ENCODE assay signal across 33 cellular contexts in the genomic region with DNA sequence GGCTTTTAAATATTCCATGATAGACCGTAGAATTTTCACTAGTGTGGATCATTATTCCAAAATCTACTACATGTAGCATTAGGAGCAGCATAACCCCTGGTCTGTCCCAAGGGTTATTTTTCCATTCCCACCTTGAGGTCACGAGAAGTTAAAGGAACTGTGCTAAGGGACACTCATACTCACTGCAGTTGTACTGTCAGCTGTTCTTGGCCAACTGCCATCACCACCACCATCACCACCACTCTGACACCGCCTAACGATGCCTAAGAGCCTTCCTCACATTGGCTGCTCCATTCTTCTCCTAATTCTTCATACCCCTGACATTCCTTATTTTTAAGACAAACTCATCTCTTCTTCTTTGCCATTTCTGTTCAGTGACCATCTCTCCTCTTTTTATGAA. TPM values are rescaled to one million over a fixed set of nuclear protein-coding genes. Genes with fewer than 3 reads are reported as not detected.
"Had no signal": no experiment of that assay in that cellular context is flagged by ENCODE, and none has a peak within 500 bp of the region (broad histone marks: within the 10 kb centered on the region; RNA-seq: fewer than 3 reads in every experiment).

No MANE protein-coding gene starts in this region.

- H3K36me3 Mint-ChIP-seq: type B pancreatic cell had no signal

- DNase-seq: activated CD4-positive, alpha-beta memory T cell treated with anti-CD3 and anti-CD28 coated beads, Interleukin-2, amount 10 ng/mL, durations not matched to agents 7 days and 5 days; activated CD4-positive, alpha-beta T cell treated with anti-CD3 and anti-CD28 coated beads for 1 hour; activated CD4-positive, alpha-beta T cell treated with anti-CD3 and anti-CD28 coated beads, Interleukin-2, amount 10 ng/mL, durations not matched to agents 7 days and 5 days; activated CD8-positive, alpha-beta memory T cell treated with anti-CD3 and anti-CD28 coated beads, Interleukin-2, amount 50 U/mL, for 48 hours; activated gamma-delta T cell treated with Interleukin-2 at 50 U/mL for 16 hours; activated naive CD4-positive, alpha-beta T cell treated with anti-CD3 and anti-CD28 coated beads, Interleukin-2, amount 50 U/mL, for 16 hours; activated T-cell treated with anti-CD3 and anti-CD28 coated beads, Interleukin-2, amount 50 U/mL, for 4 hours; amniotic stem cell; caudate nucleus; cortex of kidney; effector memory CD8-positive, alpha-beta T cell; erythroblast; head of caudate nucleus; hippocampal formation; kidney; left colon; midbrain; naive thymus-derived CD8-positive, alpha-beta T cell; right cardiac atrium; spleen; stimulated activated CD4-positive, alpha-beta T cell treated with anti-CD3 and anti-CD28 coated beads, Interleukin-2, amount 100 ng/mL, for 48 hours; stimulated activated naive CD8-positive, alpha-beta T cell treated with anti-CD3 and anti-CD28 coated beads, Interleukin-15, Interleukin-2, amounts not matched to agents 100 U/mL and 50 U/mL, for 24 hours; T-helper 9 cell had no signal

- H3K36me3 ChIP-seq: gastroesophageal sphincter, spleen, thoracic aorta, vagina had no signal

- H3K9me3 Mint-ChIP-seq: activated CD4-positive, alpha-beta memory T cell treated with anti-CD3 and anti-CD28 coated beads, Interleukin-2, amount 10 ng/mL, durations not matched to agents 7 days and 5 days; activated T-helper 17 cell treated with anti-CD3 and anti-CD28 coated beads, Interleukin-2, amount 50 U/mL, for 72 hours; effector memory CD8-positive, alpha-beta T cell; neural crest cell had no signal

- H3K27me3 Mint-ChIP-seq: effector memory CD8-positive, alpha-beta T cell had no signal

- H3K27ac ChIP-seq: gastroesophageal sphincter, spleen, thoracic aorta, vagina had no signal

- H3K9me3 ChIP-seq: gastroesophageal sphincter, spleen, thoracic aorta, vagina had no signal

- H3K4me3 ChIP-seq: gastroesophageal sphincter, spleen, thoracic aorta, vagina had no signal

- H3K4me1 Mint-ChIP-seq: activated CD4-positive, alpha-beta T cell treated with anti-CD3 and anti-CD28 coated beads, Interleukin-2, amount 10 ng/mL, durations not matched to agents 7 days and 5 days had no signal

- H3K4me1 ChIP-seq: gastroesophageal sphincter, vagina had no signal

- H3K4me3 Mint-ChIP-seq: activated CD4-positive, alpha-beta memory T cell treated with anti-CD3 and anti-CD28 coated beads, Interleukin-2, amount 10 ng/mL, durations not matched to agents 7 days and 5 days; activated CD4-positive, alpha-beta T cell treated with anti-CD3 and anti-CD28 coated beads, Interleukin-2, amount 10 ng/mL, durations not matched to agents 7 days and 5 days; activated T-cell treated with anti-CD3 and anti-CD28 coated beads, Interleukin-2, amount 50 U/mL, for 4 hours; activated T-helper 17 cell treated with anti-CD3 and anti-CD28 coated beads, Interleukin-2, amount 50 U/mL, for 72 hours; effector memory CD8-positive, alpha-beta T cell; naive thymus-derived CD8-positive, alpha-beta T cell; neural crest cell; T-helper 1 cell treated with Interleukin-12 subunit alpha and Interleukin-12 subunit beta and Interleukin-4 antibody, amounts not matched to agents 30 μg/mL and 1 μg/mL, for 36 hours; type B pancreatic cell had no signal

- H3K27me3 ChIP-seq: gastroesophageal sphincter, spleen, vagina had no signal

- H3K27ac Mint-ChIP-seq: activated CD4-positive, alpha-beta memory T cell treated with anti-CD3 and anti-CD28 coated beads, Interleukin-2, amount 10 ng/mL, durations not matched to agents 7 days and 5 days; activated CD4-positive, alpha-beta T cell treated with anti-CD3 and anti-CD28 coated beads, Interleukin-2, amount 10 ng/mL, durations not matched to agents 7 days and 5 days; activated T-helper 17 cell treated with anti-CD3 and anti-CD28 coated beads, Interleukin-2, amount 50 U/mL, for 72 hours; naive thymus-derived CD8-positive, alpha-beta T cell; T-helper 1 cell treated with Interleukin-12 subunit alpha and Interleukin-12 subunit beta and Interleukin-4 antibody, amounts not matched to agents 30 μg/mL and 1 μg/mL, for 36 hours; type B pancreatic cell had no signal

- ATAC-seq: activated T-cell treated with anti-CD3 and anti-CD28 coated beads, Interleukin-2, amount 50 U/mL, for 4 hours; activated T-helper 17 cell treated with anti-CD3 and anti-CD28 coated beads, Interleukin-2, amount 50 U/mL, for 72 hours; effector memory CD8-positive, alpha-beta T cell; naive thymus-derived CD8-positive, alpha-beta T cell; right cardiac atrium; stimulated activated naive CD8-positive, alpha-beta T cell treated with anti-CD3 and anti-CD28 coated beads, Interleukin-15, Interleukin-2, amounts not matched to agents 100 U/mL and 50 U/mL, for 24 hours had no signal

RNA-seq across cellular contexts. Expression of a gene that starts 13.4 kb away (rescaled TPM):
- total RNA-seq: activated T-helper 17 cell treated with anti-CD3 and anti-CD28 coated beads, Interleukin-2, amount 50 U/mL, for 72 hours; astrocyte; fibroblast of lung; fibroblast of villous mesenchyme; neural crest cell had no signal
